Comparison of ENCODE assay signal across 27 cellular contexts in genomic region chr15:41732487-41732886, GRCh38.
"Had no signal": no experiment of that assay in that cellular context is flagged by ENCODE, and none has a peak within 500 bp of the region (broad histone marks: within the 10 kb centered on the region; RNA-seq: fewer than 3 reads in every experiment).

No MANE protein-coding gene starts in this region.

- H3K27me3 ChIP-seq: neural progenitor cell, neutrophil, sigmoid colon, spleen, tibial nerve, uterus had no signal

- H3K9ac ChIP-seq: neural progenitor cell had no signal

- H2AFZ ChIP-seq: neural progenitor cell had no signal

- H3K4me3 ChIP-seq: left ventricle myocardium inferior, lung, neural progenitor cell, prostate gland, sigmoid colon, spleen, tibial nerve, uterus had no signal

- DNase-seq: hypothalamus; immature natural killer cell; islet precursor cell; left ventricle myocardium inferior; mesendoderm; naive B cell; natural killer cell; nephron progenitor cell; occipital lobe; posterior cingulate gyrus; retina; right cardiac atrium; sigmoid colon; small intestine; spleen; stimulated activated CD4-positive, alpha-beta T cell treated with anti-CD3 and anti-CD28 coated beads, Interleukin-4, amount 100 ng/mL, for 4 hours; stimulated activated CD8-positive, alpha-beta memory T cell treated with anti-CD3 and anti-CD28 coated beads, Interleukin-4, amount 100 ng/mL, for 48 hours; stimulated activated naive CD4-positive, alpha-beta T cell treated with Interleukin-2 at 50 U/mL for 16 hours; stimulated activated naive CD8-positive, alpha-beta T cell treated with anti-CD3 and anti-CD28 coated beads, Interleukin-15, amount 100 ng/mL, for 72 hours; substantia nigra; uterus had no signal

- H3K9me3 ChIP-seq: left ventricle myocardium inferior, neutrophil, prostate gland, sigmoid colon, spleen, tibial nerve, uterus had no signal

- FAIRE-seq: small intestine had no signal

- H3K36me3 ChIP-seq: uterus had no signal

- H3K4me2 ChIP-seq: neural progenitor cell had no signal

- H3K27ac ChIP-seq: left ventricle myocardium inferior, neural progenitor cell, neutrophil, prostate gland, sigmoid colon, spleen, tibial nerve, uterus had no signal

- ATAC-seq: natural killer cell; right cardiac atrium; stimulated activated memory B cell treated with anti-CD40 and anti-IgM and Interleukin-4, amounts not matched to agents 10 μg/mL and 1 μg/mL and 100 μg/mL, for 72 hours; stimulated activated naive CD8-positive, alpha-beta T cell treated with anti-CD3 and anti-CD28 coated beads, Interleukin-15, amount 100 ng/mL, for 72 hours had no signal

- H3K4me1 ChIP-seq: left ventricle myocardium inferior, neural progenitor cell, prostate gland, sigmoid colon, tibial nerve, uterus had no signal
